8 cellular contexts compared by ENCODE assay signal in genomic region chr6:28080381-28080630, GRCh38. TPM values are rescaled to one million over a fixed set of nuclear protein-coding genes. Genes with fewer than 3 reads are reported as not detected.
A peak's percentile ranks its signal among the peaks of the same experiment; 100 is the strongest.
DNase-seq lines count a peak whose midpoint lies in the region; ATAC-seq, FAIRE-seq and TF ChIP-seq lines count a peak whose summit lies in the region.
"Not testable (repeated sequence)": the region's sequence is repeated elsewhere in the genome, so short reads cannot be mapped to it uniquely, and the experiment has no call there.

ZNF165 (plus strand) TSS chr6:28080568; CDS start chr6:28085481, 4,913 bp downstream.

- not testable (repeated sequence) for H3K9me3 ChIP-seq in PC-3 (ENCODE audit: low read length); HepG2 (ENCODE audit: low read length); psoas muscle

- H3K9ac ChIP-seq in PC-3 (ENCODE audit: low read length): peak within 1 kb of the TSS; percentile 91
- peak within 1 kb of the TSS; percentile 83 for H3K9ac ChIP-seq in HepG2 (ENCODE audit: insufficient read depth, low read depth, low read length)

- H3K4me3 ChIP-seq in PC-3 (ENCODE audit: low read length) (peak within 1 kb of the TSS; percentile 89), HepG2 (replicated peaks in 1 of 3; ENCODE audit: insufficient read depth in 1 of 3, low read depth in 2 of 3, low read length in 3 of 3) (peak within 1 kb of the TSS; percentile 77 to 89 (median 87)), psoas muscle (peak within 1 kb of the TSS; percentile 93)

- H3K36me3 ChIP-seq in PC-3 (ENCODE audit: low read depth, low read length): peaks cover 26% of the 10 kb centered on the region
- not testable (repeated sequence) for H3K36me3 ChIP-seq in HepG2 (replicated peaks in 1 of 2; ENCODE audit: control insufficient read depth in 1 of 2, insufficient read depth in 2 of 2, low read length in 2 of 2); psoas muscle (ENCODE audit: insufficient read depth in 1 of 2, low read depth in 1 of 2)

- H3K9me2 ChIP-seq in PC-3 (replicated peaks; ENCODE audit: low read length): not testable (repeated sequence)

- peak within 1 kb of the TSS; percentile 97 for H3K27ac Mint-ChIP-seq in activated naive CD8-positive, alpha-beta T cell

- BruUV-seq in PC-3 (replicated peaks; lab: Mats Ljungman, UMichigan): TSS peak; percentile 71
- BruUV-seq in HepG2 (replicated peaks; lab: Mats Ljungman, UMichigan): not testable (repeated sequence)

- intact Hi-C loops in PC-3 (cut with micrococcal nuclease): loop anchor here (1.0 to 10.0 kb wide), 2 partner anchors 24 to 246 kb away; a partner anchor contains a TSS
- intact Hi-C loops in HepG2 (cut with micrococcal nuclease; ENCODE audit: unreplicated experiment): loop anchor here (2.0 to 10.0 kb wide), 3 partner anchors 176 to 902 kb away; a partner anchor contains a TSS
- intact Hi-C loops in psoas muscle (cut with DNase I): loop anchor here in 1 of 2 donors (2.0 kb wide), 1 partner anchor 362 kb away; the partner anchor contains the start of gene ZSCAN23

- under 1% methylated on average over 15 of the region's 15 CpGs for WGBS in HepG2 (ENCODE audit: low lambda C conversion rate)
- 1 to 6% (median 5%) methylated on average over 15 of the region's 15 CpGs for WGBS in psoas muscle, 3 donors

- CTCF ChIA-PET in PC-3 (lab: Charles Lee): interaction anchor here (0.7 kb wide), 1 partner anchor 901 kb away, joined by 9 read pairs; no protein-coding TSS in a partner anchor
- CTCF ChIA-PET in HepG2 (lab: Yijun Ruan, JAX; ENCODE audit: low intra/inter-chr PET ratio, low total read pairs): not testable (repeated sequence)

- H3K27ac ChIP-seq in 22Rv1 (peak within 1 kb of the TSS; percentile 78), PC-3 (ENCODE audit: low read length) (peak within 1 kb of the TSS; percentile 85), epithelial cell of prostate (peak within 1 kb of the TSS; percentile 96), HepG2 (ENCODE audit: extremely low read length, insufficient read depth, low read length) (peak within 1 kb of the TSS; percentile 78), psoas muscle (peak within 1 kb of the TSS; percentile 84)

- not testable (repeated sequence) for TF ChIP-seq RAD21 in HepG2 (CRISPR knock-in tag; IDR thresholded peaks at IDR 0.05)

- DNase-seq in PC-3; epithelial cell of prostate (ENCODE audit: low read depth, low spot score); HepG2 (ENCODE audit: low spot score); psoas muscle: not testable (repeated sequence)

- not testable (repeated sequence) for H3K4me1 ChIP-seq in PC-3 (ENCODE audit: insufficient read depth, low read length); psoas muscle
- peaks cover 34% of the 10 kb centered on the region for H3K4me1 ChIP-seq in HepG2 (ENCODE audit: insufficient read depth, low read length)

- FAIRE-seq in HepG2 (lab: Jason Lieb, UNC): not testable (repeated sequence)

- POLR2A ChIA-PET in PC-3 (lab: Charles Lee; ENCODE audit: unreplicated experiment): interaction anchor here (0.7 kb wide), 1 partner anchor 22 kb away, joined by 15 read pairs; no protein-coding TSS in a partner anchor
- POLR2A ChIA-PET in HepG2 (lab: Yijun Ruan, JAX): interaction anchor here (1.0 to 1.3 kb wide), 4 partner anchors 24 to 139 kb away, joined by 3 to 6 read pairs (median 5); partner anchors contain the start of genes ZKSCAN8 and ZSCAN16

- in situ Hi-C loops in HepG2 (cut with HindIII; ENCODE audit: extremely low pct_ligation_motif_present, low pct_unique_long_range_greater_than_20kb): not testable (repeated sequence)

- not testable (repeated sequence) for H3K27me3 Mint-ChIP-seq in activated naive CD8-positive, alpha-beta T cell

- not testable (repeated sequence) for H3F3A ChIP-seq in PC-3 (ENCODE audit: low read length, unreplicated experiment)

- H3K9me3 Mint-ChIP-seq in activated naive CD8-positive, alpha-beta T cell (ENCODE audit: low read depth): not testable (repeated sequence)

- TF ChIP-seq POLR2A in HepG2 (IDR thresholded peaks at IDR 0.05; ENCODE audit: insufficient read depth in 1 of 2, low read depth in 2 of 2, low read length in 2 of 2): not testable (repeated sequence)

- ATAC-seq in GM19023 (IDR thresholded peaks at IDR 0.05; ENCODE audit: unreplicated experiment) (peak; percentile 24), HG02943 (IDR thresholded peaks at IDR 0.05; ENCODE audit: low read depth, unreplicated experiment) (peak; percentile 22), PC-3 (peak; percentile 30), HepG2 (peak; percentile 62), psoas muscle (peak in 2 of 4 donors; percentile 44 to 68)

- H4K20me1 ChIP-seq in PC-3 (ENCODE audit: low read length); HepG2 (ENCODE audit: insufficient read depth, low read length): not testable (repeated sequence)

- H2AFZ ChIP-seq in PC-3 (ENCODE audit: low read length) (peak within 1 kb of the TSS; percentile 84), HepG2 (ENCODE audit: low read length) (peak within 1 kb of the TSS; percentile 97)

- peak within 1 kb of the TSS; percentile 85 for H3K4me2 ChIP-seq in PC-3 (ENCODE audit: low read length)
- peak within 1 kb of the TSS; percentile 94 for H3K4me2 ChIP-seq in HepG2 (ENCODE audit: low read depth, low read length)

- TF ChIP-seq CTCF in 22Rv1 (IDR thresholded peaks at IDR 0.05); PC-3 (conservative IDR thresholded peaks at IDR 0.05; ENCODE audit: low read depth, low read length); HepG2 (CRISPR knock-in tag; IDR thresholded peaks at IDR 0.05); psoas muscle (IDR thresholded peaks at IDR 0.05): not testable (repeated sequence)

- H3K4me3 Mint-ChIP-seq in activated naive CD8-positive, alpha-beta T cell: peak within 1 kb of the TSS; percentile 99

- peaks cover 37% of the 10 kb centered on the region for H3K79me2 ChIP-seq in PC-3 (ENCODE audit: low read length)
- peaks cover 11% of the 10 kb centered on the region for H3K79me2 ChIP-seq in HepG2 (ENCODE audit: insufficient read depth, low read length)

- not testable (repeated sequence) for H3K27me3 ChIP-seq in PC-3 (ENCODE audit: low read length); HepG2 (ENCODE audit: control insufficient read depth in 1 of 2, insufficient read depth in 2 of 2, low read length in 2 of 2); psoas muscle (ENCODE audit: insufficient read depth in 3 of 3, low read length in 2 of 3)

- H3K4me1 Mint-ChIP-seq in activated naive CD8-positive, alpha-beta T cell (ENCODE audit: low read depth): peaks cover 35% of the 10 kb centered on the region

- peaks cover 16% of the 10 kb centered on the region for H3K36me3 Mint-ChIP-seq in activated naive CD8-positive, alpha-beta T cell

- TF ChIP-seq EP300 in HepG2 (IDR thresholded peaks at IDR 0.05; ENCODE audit: low read depth in 2 of 2, low read length in 2 of 2); HepG2 (CRISPR knock-in tag; IDR thresholded peaks at IDR 0.05; ENCODE audit: borderline replicate concordance): not testable (repeated sequence)

TF ChIP-seq in HepG2, 621 proteins besides CTCF, POLR2A, EP300 and RAD21 (continues in another document):
- TF ChIP-seq MTERF4 (CRISPR knock-in tag; IDR thresholded peaks at IDR 0.05) (0 out of 2 replicates have a peak, but pooled peaks have one; percentile 49), ZNF563 (CRISPR knock-in tag; IDR thresholded peaks at IDR 0.05) (peak; percentile 71; the same call in 1 of the 2 replicates), CBX2 (CRISPR knock-in tag; IDR thresholded peaks at IDR 0.05; ENCODE audit: low read depth) (0 out of 2 replicates have a peak, but pooled peaks have one; percentile 46), ZNF180 (CRISPR knock-in tag; IDR thresholded peaks at IDR 0.05; ENCODE audit: borderline replicate concordance, low read depth) (0 out of 2 replicates have a peak, but pooled peaks have one; percentile 58)
- TF ChIP-seq CBX2 (IDR thresholded peaks at IDR 0.05; ENCODE audit: low read depth, low read length): not testable (repeated sequence)

RNA-seq across cellular contexts. Expression of gene ZNF165, which starts in this region (rescaled TPM):
- total RNA-seq in PC-3 (2014; rRNA removed): 8.9 and 12.1 TPM in 2 replicates
- total RNA-seq in HepG2 (2016; rRNA removed; fragmentation: Illumina TruSeq; extraction: Trizol): 8.6 and 11.2 TPM in 2 replicates
- 3.4 TPM in 2 replicates for total RNA-seq in HepG2 (2016; cell fraction: cytosol; rRNA removed; fragmentation: Illumina TruSeq; extraction: Trizol; ENCODE audit: low read depth)
- total RNA-seq in HepG2 (2016; cell fraction: insoluble cytoplasmic fraction; rRNA removed; fragmentation: Illumina TruSeq; extraction: Trizol): 7.8 and 10.0 TPM in 2 replicates
- 6.8 TPM in 2 replicates for total RNA-seq in HepG2 (2016; cell fraction: membrane; rRNA removed; fragmentation: Illumina TruSeq; extraction: Trizol)
- 8.8 and 9.5 TPM in 2 replicates for total RNA-seq in HepG2 (2016; cell fraction: nucleus; rRNA removed; fragmentation: Illumina TruSeq; extraction: Trizol)
- polyA plus RNA-seq in HepG2 (2011; rRNA removed): 0.58 and 0.78 TPM in 2 replicates
- 0.34 and 0.64 TPM in 2 replicates for polyA plus RNA-seq in HepG2 (2011; cell fraction: cytosol; rRNA removed)
- 1.0 and 1.1 TPM in 2 replicates for polyA plus RNA-seq in HepG2 (2011; cell fraction: nucleus; rRNA removed)
- 2.0 and 2.7 TPM in 2 replicates for polyA plus RNA-seq in HepG2 (2012)
- 1.1 and 1.2 TPM in 2 replicates for polyA plus RNA-seq in HepG2 (2016; cell fraction: cytosol; fragmentation: Illumina TruSeq; extraction: Trizol; ENCODE audit: low read depth)
- polyA plus RNA-seq in HepG2 (2016; cell fraction: insoluble cytoplasmic fraction; fragmentation: Illumina TruSeq; extraction: Trizol; ENCODE audit: low read depth): 6.7 and 7.0 TPM in 2 replicates
- polyA plus RNA-seq in HepG2 (2016; cell fraction: membrane; fragmentation: Illumina TruSeq; extraction: Trizol; ENCODE audit: low read depth): 2.2 and 2.4 TPM in 2 replicates
- polyA plus RNA-seq in HepG2 (2016; cell fraction: nucleus; fragmentation: Illumina TruSeq; extraction: Trizol; ENCODE audit: insufficient read depth, low read depth): 6.5 and 7.8 TPM in 2 replicates
- 1.0 and 1.1 TPM in 2 replicates for polyA minus RNA-seq in HepG2 (2011; rRNA and poly(A)+ RNA removed; ENCODE audit: low replicate concordance)
- polyA minus RNA-seq in HepG2 (2011; cell fraction: cytosol; rRNA and poly(A)+ RNA removed): 1.1 and 1.4 TPM in 2 replicates
- polyA minus RNA-seq in HepG2 (2011; cell fraction: nucleus; rRNA and poly(A)+ RNA removed): 4.2 and 5.6 TPM in 2 replicates
- total RNA-seq in psoas muscle: under 1 TPM in 3 of 4 donors, not detected in 1; 0.14 to 0.48 (median 0.30) TPM
- under 1 TPM; 0.31 to 0.35 (median 0.31) TPM for polyA plus RNA-seq in psoas muscle
